ENCODE assay signal across 39 cellular contexts in genomic region chr5:175851311-175851710, GRCh38. TPM values are rescaled to one million over a fixed set of nuclear protein-coding genes. Genes with fewer than 3 reads are reported as not detected.
"Had no signal": no experiment of that assay in that cellular context is flagged by ENCODE, and none has a peak within 500 bp of the region (broad histone marks: within the 10 kb centered on the region; RNA-seq: fewer than 3 reads in every experiment).

No MANE protein-coding gene starts in this region.

- H3K9me3 Mint-ChIP-seq: activated B cell treated with CpG ODN at 0.5 μM for 24 hours; activated CD4-positive, alpha-beta memory T cell treated with anti-CD3 and anti-CD28 coated beads for 36 hours; activated CD4-positive, alpha-beta T cell treated with anti-CD3 and anti-CD28 coated beads, Interleukin-2, amount 10 ng/mL, durations not matched to agents 24 days and 14 days; activated CD8-positive, alpha-beta T cell treated with anti-CD3 and anti-CD28 coated beads for 36 hours; activated naive CD4-positive, alpha-beta T cell treated with anti-CD3 and anti-CD28 coated beads, Interleukin-2, amount 10 ng/mL, durations not matched to agents 7 days and 5 days; activated naive CD4-positive, alpha-beta T cell treated with anti-CD3 and anti-CD28 coated beads, Interleukin-2, amount 50 U/mL, for 24 hours; activated naive CD8-positive, alpha-beta T cell treated with anti-CD3 and anti-CD28 coated beads, Interleukin-2, amount 10 ng/mL, durations not matched to agents 7 days and 5 days; activated naive CD8-positive, alpha-beta T cell treated with anti-CD3 and anti-CD28 coated beads, Interleukin-2, amount 50 U/mL, for 24 hours; activated T-cell treated with anti-CD3 and anti-CD28 coated beads, Interleukin-2, amount 50 U/mL, for 4 hours; activated T-cell treated with anti-CD3 and anti-CD28 coated beads, Interleukin-2, amount 50 U/mL, for 72 hours; activated T-helper 1 cell treated with anti-CD3 and anti-CD28 coated beads, Interleukin-12 subunit alpha, Interleukin-12 subunit beta, Interleukin-2, Interleukin-4 antibody, amounts not matched to agents 30 ng/mL and 10 ng/mL and 1 ng/mL, durations not matched to agents 14 hours and 24 hours and 36 hours; activated T-helper 17 cell treated with anti-CD3 and anti-CD28 coated beads, Interleukin-2, amount 50 U/mL, for 72 hours; brain; central memory CD8-positive, alpha-beta T cell; T-helper 1 cell treated with Interleukin-12 subunit alpha and Interleukin-12 subunit beta and Interleukin-4 antibody, amounts not matched to agents 30 μg/mL and 1 μg/mL, for 36 hours; T-helper 2 cell treated with Interferon-gamma antibody and Interleukin-4, amounts not matched to agents 5 μg/mL and 100 μg/mL, for 36 hours had no signal

- H3K27me3 ChIP-seq: ascending aorta, cardiac muscle cell had no signal

- H3K27ac Mint-ChIP-seq: activated B cell treated with CpG ODN at 0.5 μM for 24 hours; activated CD4-positive, alpha-beta memory T cell treated with anti-CD3 and anti-CD28 coated beads for 36 hours; activated CD4-positive, alpha-beta T cell treated with anti-CD3 and anti-CD28 coated beads, Interleukin-2, amount 10 ng/mL, durations not matched to agents 24 days and 14 days; activated CD8-positive, alpha-beta T cell treated with anti-CD3 and anti-CD28 coated beads for 36 hours; activated naive CD4-positive, alpha-beta T cell treated with anti-CD3 and anti-CD28 coated beads, Interleukin-2, amount 10 ng/mL, durations not matched to agents 7 days and 5 days; activated naive CD4-positive, alpha-beta T cell treated with anti-CD3 and anti-CD28 coated beads, Interleukin-2, amount 50 U/mL, for 24 hours; activated naive CD8-positive, alpha-beta T cell; activated naive CD8-positive, alpha-beta T cell treated with anti-CD3 and anti-CD28 coated beads, Interleukin-2, amount 10 ng/mL, durations not matched to agents 7 days and 5 days; activated naive CD8-positive, alpha-beta T cell treated with anti-CD3 and anti-CD28 coated beads, Interleukin-2, amount 50 U/mL, for 24 hours; activated T-cell treated with anti-CD3 and anti-CD28 coated beads, Interleukin-2, amount 50 U/mL, for 72 hours; activated T-helper 1 cell treated with anti-CD3 and anti-CD28 coated beads, Interleukin-12 subunit alpha, Interleukin-12 subunit beta, Interleukin-2, Interleukin-4 antibody, amounts not matched to agents 30 ng/mL and 10 ng/mL and 1 ng/mL, durations not matched to agents 14 hours and 24 hours and 36 hours; activated T-helper 17 cell treated with anti-CD3 and anti-CD28 coated beads, Interleukin-2, amount 50 U/mL, for 72 hours; brain; T-helper 1 cell treated with Interleukin-12 subunit alpha and Interleukin-12 subunit beta and Interleukin-4 antibody, amounts not matched to agents 30 μg/mL and 1 μg/mL, for 36 hours; T-helper 2 cell treated with Interferon-gamma antibody and Interleukin-4, amounts not matched to agents 5 μg/mL and 100 μg/mL, for 36 hours had no signal

- H3K4me1 ChIP-seq: ascending aorta had no signal

- H3K36me3 ChIP-seq: ascending aorta, cardiac muscle cell had no signal

- H3K4me3 Mint-ChIP-seq: activated B cell treated with CpG ODN at 0.5 μM for 24 hours; activated CD4-positive, alpha-beta memory T cell treated with anti-CD3 and anti-CD28 coated beads for 36 hours; activated CD4-positive, alpha-beta T cell treated with anti-CD3 and anti-CD28 coated beads, Interleukin-2, amount 10 ng/mL, durations not matched to agents 24 days and 14 days; activated CD8-positive, alpha-beta T cell treated with anti-CD3 and anti-CD28 coated beads for 36 hours; activated naive CD4-positive, alpha-beta T cell treated with anti-CD3 and anti-CD28 coated beads, Interleukin-2, amount 10 ng/mL, durations not matched to agents 7 days and 5 days; activated naive CD4-positive, alpha-beta T cell treated with anti-CD3 and anti-CD28 coated beads, Interleukin-2, amount 50 U/mL, for 24 hours; activated naive CD8-positive, alpha-beta T cell; activated naive CD8-positive, alpha-beta T cell treated with anti-CD3 and anti-CD28 coated beads, Interleukin-2, amount 10 ng/mL, durations not matched to agents 7 days and 5 days; activated naive CD8-positive, alpha-beta T cell treated with anti-CD3 and anti-CD28 coated beads, Interleukin-2, amount 50 U/mL, for 24 hours; activated T-cell treated with anti-CD3 and anti-CD28 coated beads, Interleukin-2, amount 50 U/mL, for 4 hours; activated T-cell treated with anti-CD3 and anti-CD28 coated beads, Interleukin-2, amount 50 U/mL, for 72 hours; activated T-helper 1 cell treated with anti-CD3 and anti-CD28 coated beads, Interleukin-12 subunit alpha, Interleukin-12 subunit beta, Interleukin-2, Interleukin-4 antibody, amounts not matched to agents 30 ng/mL and 10 ng/mL and 1 ng/mL, durations not matched to agents 14 hours and 24 hours and 36 hours; activated T-helper 17 cell treated with anti-CD3 and anti-CD28 coated beads, Interleukin-2, amount 50 U/mL, for 72 hours; brain; central memory CD8-positive, alpha-beta T cell; T-helper 1 cell treated with Interleukin-12 subunit alpha and Interleukin-12 subunit beta and Interleukin-4 antibody, amounts not matched to agents 30 μg/mL and 1 μg/mL, for 36 hours; T-helper 2 cell treated with Interferon-gamma antibody and Interleukin-4, amounts not matched to agents 5 μg/mL and 100 μg/mL, for 36 hours had no signal

- H3K27ac ChIP-seq: ascending aorta, cardiac muscle cell, VCaP had no signal

- H3K9me3 ChIP-seq: ascending aorta had no signal

- H3K4me1 Mint-ChIP-seq: activated B cell treated with CpG ODN at 0.5 μM for 24 hours; activated CD4-positive, alpha-beta T cell treated with anti-CD3 and anti-CD28 coated beads, Interleukin-2, amount 10 ng/mL, durations not matched to agents 24 days and 14 days; activated naive CD4-positive, alpha-beta T cell treated with anti-CD3 and anti-CD28 coated beads, Interleukin-2, amount 10 ng/mL, durations not matched to agents 7 days and 5 days; activated naive CD4-positive, alpha-beta T cell treated with anti-CD3 and anti-CD28 coated beads, Interleukin-2, amount 50 U/mL, for 24 hours; activated naive CD8-positive, alpha-beta T cell treated with anti-CD3 and anti-CD28 coated beads, Interleukin-2, amount 10 ng/mL, durations not matched to agents 7 days and 5 days; activated naive CD8-positive, alpha-beta T cell treated with anti-CD3 and anti-CD28 coated beads, Interleukin-2, amount 50 U/mL, for 24 hours; central memory CD8-positive, alpha-beta T cell had no signal

- DNase-seq: activated B cell treated with CpG ODN at 0.5 μM for 24 hours; activated CD4-positive, alpha-beta memory T cell treated with anti-CD3 and anti-CD28 coated beads for 36 hours; activated CD4-positive, alpha-beta T cell treated with anti-CD3 and anti-CD28 coated beads for 4 hours; activated CD4-positive, alpha-beta T cell treated with anti-CD3 and anti-CD28 coated beads, Interleukin-2, amount 10 ng/mL, durations not matched to agents 24 days and 14 days; activated CD4-positive, alpha-beta T cell treated with anti-CD3 and anti-CD28 coated beads, Interleukin-2, amount 50 U/mL, for 1 hour; activated CD4-positive, alpha-beta T cell treated with anti-CD3 and anti-CD28 coated beads, Interleukin-2, amount 50 U/mL, for 4 hours; activated CD4-positive, CD25-positive, alpha-beta regulatory T cell treated with anti-CD3 and anti-CD28 coated beads, Interleukin-2, amount 50 U/mL, for 72 hours; activated CD8-positive, alpha-beta memory T cell treated with anti-CD3 and anti-CD28 coated beads, Interleukin-2, amount 50 U/mL, for 4 hours; activated CD8-positive, alpha-beta T cell treated with anti-CD3 and anti-CD28 coated beads for 36 hours; activated gamma-delta T cell; activated naive CD4-positive, alpha-beta T cell treated with anti-CD3 and anti-CD28 coated beads, Interleukin-2, amount 10 ng/mL, durations not matched to agents 7 days and 5 days; activated naive CD4-positive, alpha-beta T cell treated with Interleukin-2 at 50 U/mL for 16 hours; activated naive CD8-positive, alpha-beta T cell treated with anti-CD3 and anti-CD28 coated beads, Interleukin-2, amount 10 ng/mL, durations not matched to agents 7 days and 5 days; activated naive CD8-positive, alpha-beta T cell treated with anti-CD3 and anti-CD28 coated beads, Interleukin-2, amount 50 U/mL, for 24 hours; activated T-cell treated with anti-CD3 and anti-CD28 coated beads for 4 hours; activated T-cell treated with anti-CD3 and anti-CD28 coated beads, Interleukin-2, amount 50 U/mL, for 1 hour; activated T-cell treated with anti-CD3 and anti-CD28 coated beads, Interleukin-2, amount 50 U/mL, for 4 hours; activated T-cell treated with anti-CD3 and anti-CD28 coated beads, Interleukin-2, amount 50 U/mL, for 72 hours; amygdala; anterior cingulate cortex; caudate nucleus; cerebellar nuclear complex; T-helper 2 cell; T-helper 9 cell had no signal

- ATAC-seq: activated CD8-positive, alpha-beta T cell treated with anti-CD3 and anti-CD28 coated beads for 36 hours; activated naive CD8-positive, alpha-beta T cell treated with anti-CD3 and anti-CD28 coated beads, Interleukin-2, amount 50 U/mL, for 24 hours; activated T-cell treated with anti-CD3 and anti-CD28 coated beads, Interleukin-2, amount 50 U/mL, for 4 hours; activated T-cell treated with anti-CD3 and anti-CD28 coated beads, Interleukin-2, amount 50 U/mL, for 72 hours; activated T-helper 17 cell treated with anti-CD3 and anti-CD28 coated beads, Interleukin-2, amount 50 U/mL, for 72 hours had no signal

- H3K4me3 ChIP-seq: ascending aorta, cardiac muscle cell had no signal

- FAIRE-seq: bronchial epithelial cell, TTC549 had no signal

- H3K36me3 Mint-ChIP-seq: activated naive CD4-positive, alpha-beta T cell treated with anti-CD3 and anti-CD28 coated beads, Interleukin-2, amount 10 ng/mL, durations not matched to agents 7 days and 5 days; activated naive CD8-positive, alpha-beta T cell treated with anti-CD3 and anti-CD28 coated beads, Interleukin-2, amount 10 ng/mL, durations not matched to agents 7 days and 5 days had no signal

- H3K27me3 Mint-ChIP-seq: activated naive CD8-positive, alpha-beta T cell; activated T-helper 17 cell treated with anti-CD3 and anti-CD28 coated beads, Interleukin-2, amount 50 U/mL, for 72 hours; brain had no signal

RNA-seq across cellular contexts. Expression of gene CPLX2, which starts 20.1 kb away (rescaled TPM):
- total RNA-seq: activated B cell treated with CpG ODN at 0.5 μM for 24 hours; activated CD4-positive, alpha-beta memory T cell treated with anti-CD3 and anti-CD28 coated beads for 36 hours; activated CD4-positive, alpha-beta T cell treated with anti-CD3 and anti-CD28 coated beads, Interleukin-2, amount 10 ng/mL, durations not matched to agents 24 days and 14 days; activated CD8-positive, alpha-beta memory T cell treated with anti-CD3 and anti-CD28 coated beads for 36 hours; activated CD8-positive, alpha-beta T cell treated with anti-CD3 and anti-CD28 coated beads for 36 hours; activated naive CD8-positive, alpha-beta T cell treated with anti-CD3 and anti-CD28 coated beads, Interleukin-2, amount 10 ng/mL, durations not matched to agents 7 days and 5 days; activated T-cell treated with anti-CD3 and anti-CD28 coated beads, Interleukin-2, amount 50 U/mL, for 72 hours; activated T-helper 1 cell treated with anti-CD3 and anti-CD28 coated beads, Interleukin-12 subunit alpha, Interleukin-12 subunit beta, Interleukin-2, Interleukin-4 antibody, amounts not matched to agents 30 ng/mL and 10 ng/mL and 1 ng/mL, durations not matched to agents 14 hours and 24 hours and 36 hours; activated T-helper 17 cell treated with anti-CD3 and anti-CD28 coated beads, Interleukin-2, amount 50 U/mL, for 72 hours; ascending aorta; bronchial epithelial cell; cardiac muscle cell; chondrocyte had no signal
